8 cellular contexts compared by ENCODE assay signal in the genomic region with DNA sequence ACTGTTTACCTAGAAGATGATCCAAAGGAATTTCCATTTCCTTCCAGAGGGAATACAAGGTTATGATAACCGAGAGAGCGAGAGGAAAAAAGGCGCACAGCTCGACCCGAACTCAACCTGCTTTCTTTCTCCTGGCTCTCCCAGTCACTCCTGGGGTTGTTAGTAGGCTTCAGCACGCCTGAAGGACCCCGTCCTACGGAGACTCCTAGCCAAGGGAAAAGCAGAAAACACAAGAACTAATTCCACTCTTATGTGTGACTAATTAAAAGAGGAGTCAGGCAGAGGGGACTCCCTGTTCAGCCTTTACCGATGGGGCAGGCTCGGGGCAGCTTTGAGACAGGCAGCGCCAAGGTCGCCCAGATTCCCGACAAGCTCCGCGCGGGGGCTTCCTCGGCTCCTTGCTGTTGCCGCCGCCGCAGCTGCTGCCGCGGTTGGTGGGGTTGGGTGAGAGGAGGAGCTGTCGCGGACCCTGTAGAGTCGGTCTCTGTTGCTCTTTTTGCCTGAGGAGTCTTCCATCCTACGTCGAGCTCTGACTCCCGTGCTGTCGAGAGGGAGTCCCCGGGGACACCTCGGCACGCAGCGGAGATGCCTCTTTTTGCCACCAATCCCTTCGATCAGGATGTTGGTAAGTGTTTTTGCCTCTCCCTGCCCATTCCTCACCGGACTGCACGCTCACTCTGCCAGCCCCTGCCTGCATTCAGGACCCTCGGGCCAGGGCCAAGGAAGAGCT. TPM values are rescaled to one million over a fixed set of nuclear protein-coding genes. Genes with fewer than 3 reads are reported as not detected.
A peak's percentile ranks its signal among the peaks of the same experiment; 100 is the strongest.
DNase-seq lines count a peak whose midpoint lies in the region; FAIRE-seq and TF ChIP-seq lines count a peak whose summit lies in the region.

A gene (plus strand): TSS at position 397 of the 730 bp plus-strand sequence. CDS start 189 bp downstream, at position 586.

- H3K4me1 ChIP-seq in neuronal stem cell (ENCODE audit: control insufficient read depth in 2 of 2, insufficient read depth in 1 of 2, low read depth in 1 of 2, low read length in 2 of 2): peaks cover 1 to 9% of the 10 kb centered on the region in 2 donors

- H2BK120ac ChIP-seq in neuronal stem cell (ENCODE audit: low read depth, low read length): no peak within 1 kb of the TSS

- H3K4ac ChIP-seq in neuronal stem cell (ENCODE audit: low read length): no peak within 1 kb of the TSS

- peak within 1 kb of the TSS; percentile 86 for H2AFZ ChIP-seq in neuronal stem cell (ENCODE audit: low read length)

- peaks cover 47% of the 10 kb centered on the region for H3K36me3 Mint-ChIP-seq in HFFc6 (ENCODE audit: low read depth)

- no peak within 1 kb of the TSS for H4K91ac ChIP-seq in neuronal stem cell (ENCODE audit: low read depth, low read length, poor library complexity)

- H3K27ac Mint-ChIP-seq in HFFc6: peak within 1 kb of the TSS; percentile 100

- no peaks in the 10 kb centered on the region for H3K9me3 Mint-ChIP-seq in HFFc6

- H3K4me2 ChIP-seq in neuronal stem cell (ENCODE audit: insufficient read depth, low read length, poor library complexity, severe bottlenecking): peak within 1 kb of the TSS; percentile 64

- H3K4me3 ChIP-seq in neuronal stem cell (ENCODE audit: low read length in 2 of 2): peak within 1 kb of the TSS; percentile 86 to 98

- H2BK5ac ChIP-seq in neuronal stem cell (ENCODE audit: low read length): peak within 1 kb of the TSS; percentile 85

- peak within 1 kb of the TSS; percentile 96 for H3K9ac ChIP-seq in neuronal stem cell (ENCODE audit: low read depth, low read length, poor library complexity)

- no peak within 1 kb of the TSS for H2BK12ac ChIP-seq in neuronal stem cell (ENCODE audit: low read length)

- H3K36me3 ChIP-seq in neuronal stem cell (replicated peaks in 1 of 2; ENCODE audit: control insufficient read depth in 2 of 2, insufficient read depth in 2 of 2, low read length in 2 of 2): peaks cover 0 to 20% of the 10 kb centered on the region in 2 donors

- H3K4me1 Mint-ChIP-seq in HFFc6 (ENCODE audit: low read depth): peaks cover 52% of the 10 kb centered on the region

- H4K8ac ChIP-seq in neuronal stem cell (ENCODE audit: low read depth, low read length): no peak within 1 kb of the TSS

- no peaks in the 10 kb centered on the region for H3K27me3 ChIP-seq in neuronal stem cell (ENCODE audit: control insufficient read depth in 3 of 3, insufficient read depth in 3 of 3, low read depth in 1 of 3, low read length in 3 of 3)

- peak within 1 kb of the TSS; percentile 23 for H3K18ac ChIP-seq in neuronal stem cell (ENCODE audit: low read length)

- H2AK5ac ChIP-seq in neuronal stem cell (ENCODE audit: low read depth, low read length): no peak within 1 kb of the TSS

- no peak within 1 kb of the TSS for H3K14ac ChIP-seq in neuronal stem cell (ENCODE audit: low read length)

- no peaks in the 10 kb centered on the region; the same call in none of the 2 replicates for H3K27me3 Mint-ChIP-seq in HFFc6 (ENCODE audit: insufficient read depth)

- DNase-seq in GM04504 (ENCODE audit: low read depth) (peak; percentile 82), HFFc6 (peak; percentile 90), NAMALWA (ENCODE audit: low spot score) (peak; percentile 94), SK-MEL-5 (ENCODE audit: low read depth, low spot score) (peak; percentile 88), frontal cortex (ENCODE audit: low spot score in 2 of 2) (peak; percentile 73 to 75), neuronal stem cell (ENCODE audit: low spot score) (peak; percentile 95)
- DNase-seq in activated naive CD4-positive, alpha-beta T cell treated with Interleukin-2 at 50 U/mL for 16 hours: peak; percentile 93

- H3K27ac ChIP-seq in neuronal stem cell (replicated peaks; ENCODE audit: low read length): peak within 1 kb of the TSS; percentile 86

- no peak within 1 kb of the TSS for H3K23ac ChIP-seq in neuronal stem cell (ENCODE audit: low read depth, low read length, poor library complexity)

- in situ Hi-C loops in SK-MEL-5 (cut with HindIII; ENCODE audit: low pct_unique_long_range_greater_than_20kb, low sequenced_read_pairs): no loop called here

- TF ChIP-seq CTCF in HFFc6 (IDR thresholded peaks at IDR 0.05) (no peak), subcutaneous adipose tissue (IDR thresholded peaks at IDR 0.05; ENCODE audit: low read depth) (no peak)

- peak within 1 kb of the TSS; percentile 97 for H3K4me3 Mint-ChIP-seq in HFFc6

- peaks cover 3% of the 10 kb centered on the region for H3K79me1 ChIP-seq in neuronal stem cell (ENCODE audit: low read depth, low read length)

- no peak for FAIRE-seq in frontal cortex (lab: Jason Lieb, UNC)

- no peak within 1 kb of the TSS for H2BK15ac ChIP-seq in neuronal stem cell (ENCODE audit: low read length)

- WGBS in neuronal stem cell (ENCODE audit: extremely low coverage in 2 of 2, insufficient read length in 2 of 2, insufficient replicate concordance in 1 of 2), 2 donors: no CpG with 5 or more reads among the region's 37 CpGs

- peaks cover 0 to 17% of the 10 kb centered on the region in 2 donors for H3K9me3 ChIP-seq in neuronal stem cell (replicated peaks in 1 of 2; ENCODE audit: control insufficient read depth in 2 of 2, insufficient read depth in 1 of 2, low read depth in 1 of 2, low read length in 2 of 2)

RNA-seq across cellular contexts. Expression of the gene that starts here (rescaled TPM):
- total RNA-seq in HFFc6 (2021; fragmentation: NEBNext Ultra II Directional; extraction: Animal tissue kit (Norgen Biotek cat#: 25700)): 10 to 100 TPM; 37.8 to 46.9 (median 43.2) TPM
- total RNA-seq in SK-MEL-5 (2014; rRNA removed; shearing (Covaris generic)): 16.8 and 17.3 TPM in 2 replicates
- 14.1 and 23.0 TPM in 2 replicates for polyA plus RNA-seq in SK-MEL-5 (2015; cell fraction: cytosol; rRNA removed)
- polyA plus RNA-seq in SK-MEL-5 (2015; cell fraction: nucleus; rRNA removed): 21.3 and 27.8 TPM in 2 replicates
- total RNA-seq in frontal cortex (28.9 TPM), subcutaneous adipose tissue (10 to 100 TPM; 14.5 to 28.8 (median 25.6) TPM)
- polyA plus RNA-seq in neuronal stem cell (2013, experiment 1 of 2): 27.5 TPM
- 27.7 TPM for polyA plus RNA-seq in neuronal stem cell (2013, experiment 2 of 2)

Comparison
In these comparisons a context has a peak if more than half of its experiments do, and no peak if none do; other contexts are left out.
1. Peak in every context shown above with its lines: DNase-seq, H3K4me3 ChIP-seq and H3K27ac ChIP-seq.